In genomic region chr2:43217228-43218220, GRCh38 we compare ENCODE assay signal across 8 cellular contexts.
DNase-seq lines count a peak whose midpoint lies in the region; ATAC-seq and TF ChIP-seq lines count a peak whose summit lies in the region.

No MANE protein-coding gene starts in this region.

- H3K4me2 ChIP-seq in Loucy (ENCODE audit: low read depth, low read length, poor library complexity, severe bottlenecking) = peak overlapping the region; percentile 97

- H2AFZ ChIP-seq in Loucy (ENCODE audit: low read length) = no peak overlapping the region

- H3K27ac ChIP-seq in VCaP = 0 out of 2 replicates have a peak overlapping the region, but pooled peaks have one; percentile 99
- peak overlapping the region; percentile 68 for H3K27ac ChIP-seq in iPS-20b (ENCODE audit: low read length)

- H3K27me3 Mint-ChIP-seq in stimulated activated naive B cell treated with anti-CD40 and anti-IgM and Interleukin-4, amounts not matched to agents 10 μg/mL and 1 μg/mL and 100 μg/mL, for 72 hours = no peaks in the 10 kb centered on the region

- H3K9me3 ChIP-seq in Loucy (ENCODE audit: insufficient read depth, low read depth, low read length) (no peaks in the 10 kb centered on the region), iPS-20b (ENCODE audit: insufficient read depth, low read depth, low read length) (no peaks in the 10 kb centered on the region)

- peak overlapping the region; percentile 98 for H3K27ac Mint-ChIP-seq in stimulated activated naive B cell treated with anti-CD40 and anti-IgM and Interleukin-4, amounts not matched to agents 10 μg/mL and 1 μg/mL and 100 μg/mL, for 72 hours

- peaks cover 23% of the 10 kb centered on the region for H3F3A ChIP-seq in Loucy (ENCODE audit: low read depth)

- DNase-seq in stimulated activated naive B cell treated with anti-CD40 and anti-IgM and Interleukin-4, amounts not matched to agents 10 μg/mL and 1 μg/mL and 100 μg/mL, for 72 hours = no peak
- DNase-seq in T-helper 9 cell = no peak
- no peak for DNase-seq in HPDE6-E6E7 (ENCODE audit: extremely low spot score)
- DNase-seq in OCI-M2 (lab: John Stamatoyannopoulos, UW; ENCODE audit: unreplicated experiment) = no peak

- no peaks in the 10 kb centered on the region for H3K9me3 Mint-ChIP-seq in stimulated activated naive B cell treated with anti-CD40 and anti-IgM and Interleukin-4, amounts not matched to agents 10 μg/mL and 1 μg/mL and 100 μg/mL, for 72 hours

- peaks cover 43% of the 10 kb centered on the region for H3K4me1 ChIP-seq in Loucy (ENCODE audit: insufficient read depth, low read length, poor library complexity, severe bottlenecking)
- H3K4me1 ChIP-seq in iPS-20b (ENCODE audit: insufficient read depth, low read length) = peaks cover 39% of the 10 kb centered on the region

- H3K79me2 ChIP-seq in Loucy (ENCODE audit: insufficient read depth, low read length) = peaks cover 24% of the 10 kb centered on the region

- peaks cover 15% of the 10 kb centered on the region for H4K20me1 ChIP-seq in Loucy (ENCODE audit: insufficient read depth, low read length, poor library complexity, severe bottlenecking)

- H3K9ac ChIP-seq in Loucy (ENCODE audit: low read depth, low read length, poor library complexity, severe bottlenecking) (peak overlapping the region; percentile 100), iPS-20b (ENCODE audit: low read depth, low read length) (peak overlapping the region; percentile 94)

- H3K36me3 ChIP-seq in Loucy (ENCODE audit: insufficient read depth, low read length) (peaks cover 5% of the 10 kb centered on the region; the same call in 1 of the 2 replicates), iPS-20b (ENCODE audit: insufficient read depth, low read depth, low read length) (peaks cover 7% of the 10 kb centered on the region)

- no peaks in the 10 kb centered on the region for H3K9me2 ChIP-seq in Loucy (replicated peaks; ENCODE audit: low read depth, low read length)

- no peak for ATAC-seq in stimulated activated naive B cell treated with anti-CD40 and anti-IgM and Interleukin-4, amounts not matched to agents 10 μg/mL and 1 μg/mL and 100 μg/mL, for 72 hours (replicated peaks)
- ATAC-seq in GM21717 (IDR thresholded peaks at IDR 0.05; ENCODE audit: unreplicated experiment) = no peak

- H3K4me3 ChIP-seq in Loucy (ENCODE audit: low read length, poor library complexity, severe bottlenecking) = peak overlapping the region; percentile 97
- peak overlapping the region; percentile 90; the same call in 1 of the 2 replicates for H3K4me3 ChIP-seq in iPS-20b (ENCODE audit: low read length)

- peaks cover 6% of the 10 kb centered on the region in 2 donors for H3K36me3 Mint-ChIP-seq in stimulated activated naive B cell treated with anti-CD40 and anti-IgM and Interleukin-4, amounts not matched to agents 10 μg/mL and 1 μg/mL and 100 μg/mL, for 72 hours

- TF ChIP-seq CTCF in Loucy (conservative IDR thresholded peaks at IDR 0.05; ENCODE audit: low read length) (no peak), VCaP (conservative IDR thresholded peaks at IDR 0.05) (no peak)

- H3K4me3 Mint-ChIP-seq in stimulated activated naive B cell treated with anti-CD40 and anti-IgM and Interleukin-4, amounts not matched to agents 10 μg/mL and 1 μg/mL and 100 μg/mL, for 72 hours = peak overlapping the region; percentile 40 to 96

- H3K4me1 Mint-ChIP-seq in stimulated activated naive B cell treated with anti-CD40 and anti-IgM and Interleukin-4, amounts not matched to agents 10 μg/mL and 1 μg/mL and 100 μg/mL, for 72 hours = peaks cover 39 to 60% of the 10 kb centered on the region in 2 donors

- H3K27me3 ChIP-seq in Loucy (ENCODE audit: insufficient read depth, low read length, poor library complexity, severe bottlenecking) (no peaks in the 10 kb centered on the region), iPS-20b (ENCODE audit: insufficient read depth, low read length) (no peaks in the 10 kb centered on the region)
